ENCODE assay signal across 8 cellular contexts in the genomic region with DNA sequence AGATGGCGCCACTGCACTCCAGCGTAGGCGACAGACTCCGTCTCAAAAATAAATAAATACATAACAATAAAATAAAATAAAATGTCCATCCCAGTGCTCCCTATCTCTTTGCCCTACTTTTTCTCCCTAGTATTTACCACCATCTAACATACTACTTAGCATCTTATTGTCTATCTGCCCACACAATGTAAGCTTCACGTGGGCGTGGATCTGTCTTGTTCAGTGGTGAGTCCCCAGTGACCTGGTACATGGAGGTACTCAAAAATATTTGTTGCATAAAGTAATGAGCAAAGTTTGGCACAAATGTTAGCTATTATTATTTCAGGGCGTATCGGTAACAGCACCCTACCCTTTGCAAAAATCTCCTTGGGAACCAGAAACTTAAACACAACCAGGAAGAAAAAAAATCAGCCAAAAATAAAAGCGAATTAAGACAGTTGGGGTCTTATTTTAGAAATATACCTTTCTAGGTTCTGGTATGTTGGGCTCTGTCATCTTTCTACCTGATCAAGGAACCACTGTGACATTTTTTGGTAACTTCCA. TPM values are rescaled to one million over a fixed set of nuclear protein-coding genes. Genes with fewer than 3 reads are reported as not detected.
DNase-seq lines count a peak whose midpoint lies in the region; ATAC-seq, FAIRE-seq and TF ChIP-seq lines count a peak whose summit lies in the region.

No MANE protein-coding gene starts in this region.

- intact Hi-C loops in PC-9 (cut with micrococcal nuclease; ENCODE audit: unreplicated experiment), result no loop called here
- intact Hi-C loops in pancreas (cut with DNase I), result no loop called here

- H4K20me1 ChIP-seq in DND-41 (ENCODE audit: insufficient read depth, low read length) (no peaks in the 10 kb centered on the region), PC-9 (ENCODE audit: insufficient read depth) (no peaks in the 10 kb centered on the region)

- H3K27ac ChIP-seq in DND-41 (ENCODE audit: low read length) (peak overlapping the region; percentile 66), PC-9 (no peak overlapping the region), pancreas (peak overlapping the region in 3 of 4 donors; percentile 38 to 56 (median 38))

- TSS peak; percentile 93 for BruUV-seq in PC-9 (replicated peaks; lab: Mats Ljungman, UMichigan)

- peaks cover 35% of the 10 kb centered on the region for H3K79me2 ChIP-seq in DND-41 (ENCODE audit: insufficient read depth, low read length)
- H3K79me2 ChIP-seq in PC-9 (ENCODE audit: low read depth), result peaks cover 19% of the 10 kb centered on the region; the same call in 1 of the 2 replicates

- POLR2A ChIA-PET in PC-9 (lab: Charles Lee; ENCODE audit: unreplicated experiment), result interaction anchor here (0.7 kb wide), 2 partner anchors 398 to 557 kb away, joined by 3 to 6 read pairs; no protein-coding TSS in a partner anchor

- TF ChIP-seq CTCF in DND-41 (IDR thresholded peaks at IDR 0.05; ENCODE audit: borderline replicate concordance, extremely low read depth, low read length, poor library complexity, severe bottlenecking), result no peak
- TF ChIP-seq CTCF in PC-9 (conservative IDR thresholded peaks at IDR 0.05), result no peak
- no peak for TF ChIP-seq CTCF in epithelial cell of esophagus (IDR thresholded peaks at IDR 0.05; ENCODE audit: insufficient read depth, low read depth, low read length, missing control alignments)
- no peak for TF ChIP-seq CTCF in pancreas (IDR thresholded peaks at IDR 0.05)

- H3K9me3 ChIP-seq in DND-41 (ENCODE audit: insufficient read depth, low read length, severe bottlenecking) (no peaks in the 10 kb centered on the region), PC-9 (ENCODE audit: insufficient read depth, low read depth) (no peaks in the 10 kb centered on the region), pancreas (no peaks in the 10 kb centered on the region)

- peak overlapping the region; percentile 81 for H3K9ac ChIP-seq in DND-41 (ENCODE audit: low read depth, low read length)

- WGBS in pancreas, 2 donors, result 37 to 41% methylated on average over 9 of the region's 9 CpGs

- no peaks in the 10 kb centered on the region for H3K36me3 ChIP-seq in DND-41 (ENCODE audit: insufficient read depth, low read length)
- no peaks in the 10 kb centered on the region for H3K36me3 ChIP-seq in PC-9 (ENCODE audit: low read depth)
- H3K36me3 ChIP-seq in pancreas, result no peaks in the 10 kb centered on the region

- no peaks in the 10 kb centered on the region for H3K27me3 ChIP-seq in DND-41 (ENCODE audit: insufficient read depth, low read length, poor library complexity)
- no peaks in the 10 kb centered on the region for H3K27me3 ChIP-seq in PC-9 (ENCODE audit: insufficient read depth, low read depth)
- no peaks in the 10 kb centered on the region for H3K27me3 ChIP-seq in pancreas

- CTCF ChIA-PET in PC-9 (lab: Charles Lee), result no interaction called here

- H3K4me2 ChIP-seq in DND-41 (ENCODE audit: insufficient read depth, low read length) (peak overlapping the region; percentile 88), PC-9 (peak overlapping the region; percentile 72)

- H3K4me1 ChIP-seq in DND-41 (ENCODE audit: insufficient read depth, low read length) (peaks cover 24% of the 10 kb centered on the region), PC-9 (replicated peaks; ENCODE audit: insufficient read depth) (peaks cover 21% of the 10 kb centered on the region), pancreas (peaks cover 0 to 3% (median 0%) of the 10 kb centered on the region in 3 donors)

- H3K9me2 ChIP-seq in PC-9 (ENCODE audit: insufficient read depth), result no peaks in the 10 kb centered on the region

- H3F3A ChIP-seq in PC-9 (ENCODE audit: insufficient read depth, low read depth), result no peaks in the 10 kb centered on the region; the same call in 1 of the 2 replicates

- ATAC-seq in DND-41 (ENCODE audit: insufficient read depth, low read depth), result no peak
- ATAC-seq in pancreas, result peak in 1 of 4 donors; percentile 2
- no peak for ATAC-seq in HG03095 (IDR thresholded peaks at IDR 0.05; ENCODE audit: unreplicated experiment)
- ATAC-seq in GM18520 (IDR thresholded peaks at IDR 0.05; ENCODE audit: unreplicated experiment), result no peak

- H2AFZ ChIP-seq in DND-41 (ENCODE audit: low read depth, low read length) (peak overlapping the region; percentile 81), PC-9 (peak overlapping the region; percentile 77)

- H3K4me3 ChIP-seq in DND-41 (ENCODE audit: low read depth in 1 of 2, low read length in 2 of 2), result peak overlapping the region; percentile 21 to 68; a peak in 3 of 4 replicates
- peak overlapping the region; percentile 54; the same call in 1 of the 2 replicates for H3K4me3 ChIP-seq in PC-9
- H3K4me3 ChIP-seq in epithelial cell of esophagus (ENCODE audit: low read length), result peak overlapping the region; percentile 59
- H3K4me3 ChIP-seq in pancreas, result peak overlapping the region in 3 of 4 donors; percentile 86 to 98 (median 86)

- DNase-seq in DND-41, result no peak
- no peak for DNase-seq in PC-9
- DNase-seq in epithelial cell of esophagus (ENCODE audit: low read depth), result no peak
- no peak for DNase-seq in pancreas
- no peak for DNase-seq in NCI-H1930 (lab: John Stamatoyannopoulos, UW)
- no peak for DNase-seq in medulla oblongata (ENCODE audit: extremely low spot score)

- FAIRE-seq in pancreas (lab: Jason Lieb, UNC), result no peak

RNA-seq across cellular contexts. Expression of gene NENF, which starts 0.5 kb away (rescaled TPM):
- total RNA-seq in PC-9 (2021) (71.8 and 85.9 TPM in 2 replicates), pancreas (10 to 100 TPM; 23.8 to 35.7 (median 33.4) TPM)
- 10 to 100 TPM; 93.0 to 97.0 TPM for polyA plus RNA-seq in pancreas

RNA-seq across cellular contexts. Expression of gene PACC1, which starts 17.5 kb away (rescaled TPM):
- total RNA-seq in PC-9 (2021) (27.7 and 28.7 TPM in 2 replicates), pancreas (1 to 10 TPM; 2.4 to 3.4 (median 3.2) TPM)
- polyA plus RNA-seq in pancreas, result 1 to 10 TPM; 1.7 to 1.9 TPM
